19 cellular contexts compared by ENCODE assay signal in the genomic region with DNA sequence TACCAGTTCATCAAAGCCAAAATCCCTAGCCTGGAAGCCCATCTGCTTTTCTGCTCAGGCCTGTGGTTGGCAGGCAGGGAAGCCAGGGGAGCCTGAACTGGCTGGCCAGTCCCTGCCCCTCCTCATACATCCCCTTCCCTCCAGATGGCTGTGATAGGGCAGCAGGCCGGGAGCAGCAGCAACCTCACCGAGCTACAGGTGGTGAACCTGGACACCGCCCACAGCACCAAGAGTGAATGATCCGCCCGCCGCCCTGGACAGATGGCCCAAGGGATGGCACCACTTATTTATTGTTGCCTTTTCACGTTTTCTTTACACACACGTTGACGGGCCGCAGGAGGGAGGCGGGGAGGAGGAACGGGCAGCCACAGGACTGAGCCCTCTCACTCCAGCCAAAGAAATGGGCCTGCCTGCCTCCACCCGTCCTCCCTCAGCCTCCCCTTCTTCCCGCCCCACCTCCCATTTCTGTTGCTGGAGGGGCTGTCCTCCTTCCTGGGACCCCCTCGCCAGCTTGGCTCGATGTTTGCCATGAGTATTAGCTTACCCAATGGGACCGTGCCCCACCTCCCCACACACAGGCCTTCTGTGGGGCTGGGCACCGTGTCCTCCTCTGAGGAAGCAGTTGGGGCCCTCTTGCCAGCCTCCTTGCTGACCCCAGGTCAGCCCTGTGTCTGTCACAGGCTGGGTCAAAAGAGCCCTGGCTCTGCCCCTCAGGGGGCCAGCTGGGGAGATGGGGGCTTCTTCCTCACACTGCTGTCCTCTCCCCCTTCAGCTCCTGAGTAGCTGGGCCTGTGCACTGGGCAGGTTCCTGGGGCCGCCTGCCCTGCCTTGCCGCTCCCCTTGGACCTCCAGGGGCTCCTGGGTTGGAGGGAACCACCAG. TPM values are rescaled to one million over a fixed set of nuclear protein-coding genes. Genes with fewer than 3 reads are reported as not detected.
DNase-seq lines count a peak whose midpoint lies in the region; ATAC-seq, FAIRE-seq and TF ChIP-seq lines count a peak whose summit lies in the region.
"Had no signal": no experiment of that assay in that cellular context is flagged by ENCODE, and none has a peak within 500 bp of the region (broad histone marks: within the 10 kb centered on the region; RNA-seq: fewer than 3 reads in every experiment).

No MANE protein-coding gene starts in this region.

- H3F3A ChIP-seq in GM23248 (ENCODE audit: insufficient read depth): peaks cover 24% of the 10 kb centered on the region

- in situ Hi-C loops in HepG2 (cut with HindIII; ENCODE audit: extremely low pct_ligation_motif_present, low pct_unique_long_range_greater_than_20kb): no loop called here
- in situ Hi-C loops in GM23248 (cut with MboI): no loop called here

- peak overlapping the region; percentile 14 for H3K4me3 Mint-ChIP-seq in astrocyte (ENCODE audit: unreplicated experiment)
- H3K4me3 Mint-ChIP-seq: GM23338 had no signal

- H3K27ac Mint-ChIP-seq in astrocyte (ENCODE audit: unreplicated experiment): no peak overlapping the region
- H3K27ac Mint-ChIP-seq: GM23338 had no signal

- H4K20me1 ChIP-seq in HepG2 (ENCODE audit: insufficient read depth, low read length): peaks cover 13% of the 10 kb centered on the region
- peaks cover 49% of the 10 kb centered on the region for H4K20me1 ChIP-seq in astrocyte (ENCODE audit: insufficient read depth, low read length)
- no peaks in the 10 kb centered on the region for H4K20me1 ChIP-seq in GM23248 (ENCODE audit: insufficient read depth)

- H3K27me3 Mint-ChIP-seq in astrocyte (ENCODE audit: low read depth, unreplicated experiment): no peaks in the 10 kb centered on the region

- H3K27me3 ChIP-seq in HepG2 (ENCODE audit: control insufficient read depth in 1 of 2, insufficient read depth in 2 of 2, low read length in 2 of 2): no peaks in the 10 kb centered on the region; a peak in 1 of 5 replicates
- H3K27me3 ChIP-seq in right lobe of liver: no peaks in the 10 kb centered on the region
- no peaks in the 10 kb centered on the region for H3K27me3 ChIP-seq in astrocyte (ENCODE audit: insufficient read depth, low read length)
- H3K27me3 ChIP-seq in GM23248 (replicated peaks; ENCODE audit: insufficient read depth): no peaks in the 10 kb centered on the region
- H3K27me3 ChIP-seq: BLaER1 had no signal

- H3K4me2 ChIP-seq in HepG2 (ENCODE audit: low read depth, low read length) (no peak overlapping the region), astrocyte (ENCODE audit: low read length) (no peak overlapping the region), GM23248 (ENCODE audit: unreplicated experiment) (no peak overlapping the region)
- H3K4me2 ChIP-seq: A549, BLaER1, GM23338 had no signal

- no peaks in the 10 kb centered on the region for H3K9me3 Mint-ChIP-seq in astrocyte (ENCODE audit: unreplicated experiment)
- H3K9me3 Mint-ChIP-seq: GM23338 had no signal

- POLR2A ChIA-PET in HepG2 (lab: Yijun Ruan, JAX): no interaction called here

- TF ChIP-seq RAD21 in HepG2 (CRISPR knock-in tag; IDR thresholded peaks at IDR 0.05): no peak

- H3K9me3 ChIP-seq in HepG2 (ENCODE audit: low read length): no peaks in the 10 kb centered on the region
- H3K9me3 ChIP-seq in right lobe of liver: no peaks in the 10 kb centered on the region
- no peaks in the 10 kb centered on the region for H3K9me3 ChIP-seq in astrocyte (ENCODE audit: insufficient read depth, low read depth, low read length)
- no peaks in the 10 kb centered on the region for H3K9me3 ChIP-seq in GM23248 (ENCODE audit: low read depth)
- H3K9me3 ChIP-seq: A549, BLaER1 had no signal

- peaks cover 39% of the 10 kb centered on the region for H3K4me1 Mint-ChIP-seq in astrocyte (ENCODE audit: low read depth, unreplicated experiment)

- H3K9ac ChIP-seq in HepG2 (ENCODE audit: insufficient read depth, low read depth, low read length) (no peak overlapping the region), astrocyte (ENCODE audit: low read length) (no peak overlapping the region), GM23248 (no peak overlapping the region)
- H3K9ac ChIP-seq: BLaER1 had no signal

- TF ChIP-seq EP300 in HepG2 (IDR thresholded peaks at IDR 0.05; ENCODE audit: low read depth in 2 of 2, low read length in 2 of 2): no peak
- no peak for TF ChIP-seq EP300 in HepG2 (CRISPR knock-in tag; IDR thresholded peaks at IDR 0.05; ENCODE audit: borderline replicate concordance)

- TF ChIP-seq POLR2A in HepG2 (IDR thresholded peaks at IDR 0.05; ENCODE audit: insufficient read depth in 1 of 2, low read depth in 2 of 2, low read length in 2 of 2): no peak
- TF ChIP-seq POLR2A in right lobe of liver (IDR thresholded peaks at IDR 0.05): no peak

- no peak for TF ChIP-seq CTCF in HepG2 (CRISPR knock-in tag; IDR thresholded peaks at IDR 0.05)
- TF ChIP-seq CTCF in right lobe of liver (IDR thresholded peaks at IDR 0.05): no peak
- TF ChIP-seq CTCF in astrocyte (IDR thresholded peaks at IDR 0.05; ENCODE audit: insufficient read depth, low read depth, low read length): no peak

- H3K36me3 ChIP-seq in HepG2 (replicated peaks in 1 of 2; ENCODE audit: control insufficient read depth in 1 of 2, insufficient read depth in 2 of 2, low read length in 2 of 2): peaks cover 28 to 42% of the 10 kb centered on the region in 2 experiments
- peaks cover 7 to 47% (median 24%) of the 10 kb centered on the region in 4 donors for H3K36me3 ChIP-seq in right lobe of liver
- H3K36me3 ChIP-seq in astrocyte (ENCODE audit: insufficient read depth, low read length): peaks cover 38% of the 10 kb centered on the region
- H3K36me3 ChIP-seq in GM23248 (ENCODE audit: low read depth): peaks cover 14% of the 10 kb centered on the region

- H3K79me2 ChIP-seq in HepG2 (ENCODE audit: insufficient read depth, low read length) (peaks cover 12% of the 10 kb centered on the region), astrocyte (ENCODE audit: insufficient read depth, low read length) (peaks cover 37% of the 10 kb centered on the region), GM23248 (ENCODE audit: insufficient read depth) (peaks cover 54% of the 10 kb centered on the region)

- H3K4me1 ChIP-seq in HepG2 (ENCODE audit: insufficient read depth, low read length) (peaks cover 33% of the 10 kb centered on the region), right lobe of liver (peaks cover 0 to 16% (median 3%) of the 10 kb centered on the region in 4 donors), astrocyte (ENCODE audit: insufficient read depth, low read length) (peaks cover 31% of the 10 kb centered on the region), GM23248 (ENCODE audit: insufficient read depth) (peaks cover 26% of the 10 kb centered on the region)

- ATAC-seq in HepG2 (no peak), right lobe of liver (no peak)
- ATAC-seq: A549, GM23338 had no signal

- 98% methylated on average over 20 of the region's 20 CpGs for WGBS in HepG2 (ENCODE audit: low lambda C conversion rate)
- WGBS in right lobe of liver (ENCODE audit: insufficient coverage, low coverage, low lambda C conversion rate, missing lambda C conversion rate): 80% methylated on average over 7 of the region's 20 CpGs
- WGBS in GM23248 (ENCODE audit: low coverage in 1 of 2, low lambda C conversion rate in 2 of 2, missing lambda C conversion rate in 2 of 2), 2 experiments: 80 to 82% methylated on average over 20 of the region's 20 CpGs

- peaks cover 15% of the 10 kb centered on the region for H3K36me3 Mint-ChIP-seq in astrocyte (ENCODE audit: low read depth, unreplicated experiment)

- no peak overlapping the region for H3K4me3 ChIP-seq in HepG2 (replicated peaks in 1 of 3; ENCODE audit: insufficient read depth in 1 of 3, low read depth in 2 of 3, low read length in 3 of 3)
- H3K4me3 ChIP-seq in right lobe of liver: no peak overlapping the region
- no peak overlapping the region for H3K4me3 ChIP-seq in astrocyte (ENCODE audit: insufficient read depth, low read depth, low read length)
- H3K4me3 ChIP-seq in GM23248: no peak overlapping the region
- H3K4me3 ChIP-seq: A549, BLaER1, GM23338 had no signal

- FAIRE-seq in HepG2 (lab: Jason Lieb, UNC) (no peak), astrocyte (lab: Jason Lieb, UNC) (no peak)
- FAIRE-seq: A549, RCC 7860 had no signal

- no peak overlapping the region for H3K27ac ChIP-seq in HepG2 (ENCODE audit: extremely low read length, insufficient read depth, low read length)
- H3K27ac ChIP-seq in right lobe of liver: no peak overlapping the region
- no peak overlapping the region for H3K27ac ChIP-seq in astrocyte (ENCODE audit: low read depth, low read length)
- no peak overlapping the region for H3K27ac ChIP-seq in GM23248
- H3K27ac ChIP-seq: BLaER1 had no signal

- H2AFZ ChIP-seq in HepG2 (ENCODE audit: low read length) (no peak overlapping the region), astrocyte (ENCODE audit: low read depth, low read length) (no peak overlapping the region), GM23248 (no peak overlapping the region)
- H2AFZ ChIP-seq: GM23338 had no signal

- no peaks in the 10 kb centered on the region for H3K9me2 ChIP-seq in GM23248 (ENCODE audit: insufficient read depth)

- no peak for DNase-seq in HepG2 (ENCODE audit: low spot score)
- no peak for DNase-seq in right lobe of liver
- DNase-seq in astrocyte (ENCODE audit: low read depth): no peak
- peak; percentile 46 for DNase-seq in islet precursor cell
- no peak for DNase-seq in CD1c-positive myeloid dendritic cell (ENCODE audit: extremely low spot score)
- no peak for DNase-seq in activated CD8-positive, alpha-beta memory T cell treated with anti-CD3 and anti-CD28 coated beads for 24 hours
- no peak for DNase-seq in GM23248
- DNase-seq: DMS79 treated with DMSO at 0.1 percent for 48 hours, KBM-7, MV-4-11, NCI-H187, NCI-H2227 treated with DMSO at 0.1 percent for 48 hours, NCI-H510A treated with DMSO at 0.1 percent for 48 hours, NCI-H774, Right ventricle myocardium superior had no signal

- BruUV-seq in HepG2 (replicated peaks; lab: Mats Ljungman, UMichigan): no TSS peak

- intact Hi-C loops in HepG2 (cut with micrococcal nuclease; ENCODE audit: unreplicated experiment) (no loop called here), right lobe of liver (cut with DNase I) (no loop called here)

- CTCF ChIA-PET in HepG2 (lab: Yijun Ruan, JAX; ENCODE audit: low intra/inter-chr PET ratio, low total read pairs): no interaction called here

RNA-seq across cellular contexts. Expression of a gene that starts 2.8 kb away (rescaled TPM):
- 10.5 and 11.4 TPM in 2 replicates for total RNA-seq in HepG2 (2016; rRNA removed; fragmentation: Illumina TruSeq; extraction: Trizol)
- 2.5 and 3.7 TPM in 2 replicates for total RNA-seq in HepG2 (2016; cell fraction: cytosol; rRNA removed; fragmentation: Illumina TruSeq; extraction: Trizol; ENCODE audit: low read depth)
- total RNA-seq in HepG2 (2016; cell fraction: insoluble cytoplasmic fraction; rRNA removed; fragmentation: Illumina TruSeq; extraction: Trizol): 8.8 and 14.5 TPM in 2 replicates
- 3.3 and 4.2 TPM in 2 replicates for total RNA-seq in HepG2 (2016; cell fraction: membrane; rRNA removed; fragmentation: Illumina TruSeq; extraction: Trizol)
- 18.4 and 18.7 TPM in 2 replicates for total RNA-seq in HepG2 (2016; cell fraction: nucleus; rRNA removed; fragmentation: Illumina TruSeq; extraction: Trizol)
- 13.7 and 15.3 TPM in 2 replicates for polyA plus RNA-seq in HepG2 (2011; rRNA removed)
- 4.9 and 5.0 TPM in 2 replicates for polyA plus RNA-seq in HepG2 (2011; cell fraction: cytosol; rRNA removed)
- polyA plus RNA-seq in HepG2 (2011; cell fraction: nucleus; rRNA removed): 123 and 139 TPM in 2 replicates
- polyA plus RNA-seq in HepG2 (2012): 9.9 and 12.7 TPM in 2 replicates
- polyA plus RNA-seq in HepG2 (2016; cell fraction: cytosol; fragmentation: Illumina TruSeq; extraction: Trizol; ENCODE audit: low read depth): 1.2 and 1.5 TPM in 2 replicates
- polyA plus RNA-seq in HepG2 (2016; cell fraction: insoluble cytoplasmic fraction; fragmentation: Illumina TruSeq; extraction: Trizol; ENCODE audit: low read depth): 6.8 and 7.5 TPM in 2 replicates
- 1.9 and 2.7 TPM in 2 replicates for polyA plus RNA-seq in HepG2 (2016; cell fraction: membrane; fragmentation: Illumina TruSeq; extraction: Trizol; ENCODE audit: low read depth)
- 44.2 and 47.7 TPM in 2 replicates for polyA plus RNA-seq in HepG2 (2016; cell fraction: nucleus; fragmentation: Illumina TruSeq; extraction: Trizol; ENCODE audit: insufficient read depth, low read depth)
- polyA minus RNA-seq in HepG2 (2011; rRNA and poly(A)+ RNA removed; ENCODE audit: low replicate concordance): 19.3 and 22.3 TPM in 2 replicates
- 4.7 and 5.5 TPM in 2 replicates for polyA minus RNA-seq in HepG2 (2011; cell fraction: cytosol; rRNA and poly(A)+ RNA removed)
- polyA minus RNA-seq in HepG2 (2011; cell fraction: nucleus; rRNA and poly(A)+ RNA removed): 30.8 and 32.9 TPM in 2 replicates
- 10 to 100 TPM; 14.4 to 17.7 (median 15.2) TPM for total RNA-seq in right lobe of liver
- 11.1 TPM in 2 replicates for total RNA-seq in astrocyte
- 15.0 and 26.1 TPM in 2 replicates for total RNA-seq in GM23248 (2014; rRNA removed; shearing (Covaris generic))
- 8.5 and 8.6 TPM in 2 replicates for polyA plus RNA-seq in GM23248 (2016; fragmentation: Nextera tagmentation; extraction: Ambion mirVana)

RNA-seq across cellular contexts. Expression of a gene that starts 8.1 kb away (rescaled TPM):
- 21.0 and 25.5 TPM in 2 replicates for total RNA-seq in HepG2 (2016; rRNA removed; fragmentation: Illumina TruSeq; extraction: Trizol)
- 4.5 and 4.8 TPM in 2 replicates for total RNA-seq in HepG2 (2016; cell fraction: cytosol; rRNA removed; fragmentation: Illumina TruSeq; extraction: Trizol; ENCODE audit: low read depth)
- total RNA-seq in HepG2 (2016; cell fraction: insoluble cytoplasmic fraction; rRNA removed; fragmentation: Illumina TruSeq; extraction: Trizol): 19.0 and 26.0 TPM in 2 replicates
- total RNA-seq in HepG2 (2016; cell fraction: membrane; rRNA removed; fragmentation: Illumina TruSeq; extraction: Trizol): 20.6 and 21.0 TPM in 2 replicates
- total RNA-seq in HepG2 (2016; cell fraction: nucleus; rRNA removed; fragmentation: Illumina TruSeq; extraction: Trizol): 15.5 and 17.7 TPM in 2 replicates
- polyA plus RNA-seq in HepG2 (2011; rRNA removed): 44.1 and 45.7 TPM in 2 replicates
- polyA plus RNA-seq in HepG2 (2011; cell fraction: cytosol; rRNA removed): 30.8 and 42.8 TPM in 2 replicates
- polyA plus RNA-seq in HepG2 (2011; cell fraction: nucleus; rRNA removed): 50.7 and 72.8 TPM in 2 replicates
- polyA plus RNA-seq in HepG2 (2012): 18.6 and 23.1 TPM in 2 replicates
- 5.2 and 5.4 TPM in 2 replicates for polyA plus RNA-seq in HepG2 (2016; cell fraction: cytosol; fragmentation: Illumina TruSeq; extraction: Trizol; ENCODE audit: low read depth)
- polyA plus RNA-seq in HepG2 (2016; cell fraction: insoluble cytoplasmic fraction; fragmentation: Illumina TruSeq; extraction: Trizol; ENCODE audit: low read depth): 26.4 and 31.7 TPM in 2 replicates
- polyA plus RNA-seq in HepG2 (2016; cell fraction: membrane; fragmentation: Illumina TruSeq; extraction: Trizol; ENCODE audit: low read depth): 19.0 and 19.4 TPM in 2 replicates
- 33.8 and 35.3 TPM in 2 replicates for polyA plus RNA-seq in HepG2 (2016; cell fraction: nucleus; fragmentation: Illumina TruSeq; extraction: Trizol; ENCODE audit: insufficient read depth, low read depth)
- polyA minus RNA-seq in HepG2 (2011; rRNA and poly(A)+ RNA removed; ENCODE audit: low replicate concordance): 59.4 and 75.9 TPM in 2 replicates
- polyA minus RNA-seq in HepG2 (2011; cell fraction: cytosol; rRNA and poly(A)+ RNA removed): 19.9 and 20.3 TPM in 2 replicates
- 20.2 and 21.3 TPM in 2 replicates for polyA minus RNA-seq in HepG2 (2011; cell fraction: nucleus; rRNA and poly(A)+ RNA removed)
- total RNA-seq in right lobe of liver: 10 to 100 TPM in 4 of 6 experiments, 1 to 10 TPM in 2; 4.9 to 17.0 (median 11.3) TPM
- 53.5 and 54.9 TPM in 2 replicates for total RNA-seq in astrocyte
- total RNA-seq in GM23248 (2014; rRNA removed; shearing (Covaris generic)): 23.5 and 29.6 TPM in 2 replicates
- polyA plus RNA-seq in GM23248 (2016; fragmentation: Nextera tagmentation; extraction: Ambion mirVana): 3.3 TPM in 2 replicates

RNA-seq across cellular contexts. Expression of a gene that starts 50.1 kb away (rescaled TPM):
- total RNA-seq in HepG2 (2016; rRNA removed; fragmentation: Illumina TruSeq; extraction: Trizol) (75.0 and 75.1 TPM in 2 replicates), right lobe of liver (100 to 1,000 TPM in 2 of 6 experiments, 10 to 100 TPM in 4; 50.7 to 107 (median 62.4) TPM), astrocyte (15.1 and 17.6 TPM in 2 replicates)
- 50.9 and 56.3 TPM in 2 replicates for total RNA-seq in HepG2 (2016; cell fraction: cytosol; rRNA removed; fragmentation: Illumina TruSeq; extraction: Trizol; ENCODE audit: low read depth)
- total RNA-seq in HepG2 (2016; cell fraction: insoluble cytoplasmic fraction; rRNA removed; fragmentation: Illumina TruSeq; extraction: Trizol): 75.1 and 81.5 TPM in 2 replicates
- 52.3 and 60.5 TPM in 2 replicates for total RNA-seq in HepG2 (2016; cell fraction: membrane; rRNA removed; fragmentation: Illumina TruSeq; extraction: Trizol)
- total RNA-seq in HepG2 (2016; cell fraction: nucleus; rRNA removed; fragmentation: Illumina TruSeq; extraction: Trizol): 31.4 and 33.7 TPM in 2 replicates
- polyA plus RNA-seq in HepG2 (2011; rRNA removed) (56.5 and 65.8 TPM in 2 replicates), GM23248 (2016; fragmentation: Nextera tagmentation; extraction: Ambion mirVana) (90.2 and 93.6 TPM in 2 replicates)
- polyA plus RNA-seq in HepG2 (2011; cell fraction: cytosol; rRNA removed): 106 and 143 TPM in 2 replicates
- 62.4 and 67.4 TPM in 2 replicates for polyA plus RNA-seq in HepG2 (2011; cell fraction: nucleus; rRNA removed)
- 43.1 and 47.9 TPM in 2 replicates for polyA plus RNA-seq in HepG2 (2012)
- 62.6 and 68.8 TPM in 2 replicates for polyA plus RNA-seq in HepG2 (2016; cell fraction: cytosol; fragmentation: Illumina TruSeq; extraction: Trizol; ENCODE audit: low read depth)
- polyA plus RNA-seq in HepG2 (2016; cell fraction: insoluble cytoplasmic fraction; fragmentation: Illumina TruSeq; extraction: Trizol; ENCODE audit: low read depth): 76.7 and 82.8 TPM in 2 replicates
- polyA plus RNA-seq in HepG2 (2016; cell fraction: membrane; fragmentation: Illumina TruSeq; extraction: Trizol; ENCODE audit: low read depth): 47.1 and 47.7 TPM in 2 replicates
- 66.2 and 72.5 TPM in 2 replicates for polyA plus RNA-seq in HepG2 (2016; cell fraction: nucleus; fragmentation: Illumina TruSeq; extraction: Trizol; ENCODE audit: insufficient read depth, low read depth)
- polyA minus RNA-seq in HepG2 (2011; rRNA and poly(A)+ RNA removed; ENCODE audit: low replicate concordance): 38.8 and 62.4 TPM in 2 replicates
- 10.5 and 15.4 TPM in 2 replicates for polyA minus RNA-seq in HepG2 (2011; cell fraction: cytosol; rRNA and poly(A)+ RNA removed)
- polyA minus RNA-seq in HepG2 (2011; cell fraction: nucleus; rRNA and poly(A)+ RNA removed): 15.3 and 16.7 TPM in 2 replicates
- 61.2 and 94.8 TPM in 2 replicates for total RNA-seq in GM23248 (2014; rRNA removed; shearing (Covaris generic))
